1 cellular context compared by ENCODE assay signal in the genomic region with DNA sequence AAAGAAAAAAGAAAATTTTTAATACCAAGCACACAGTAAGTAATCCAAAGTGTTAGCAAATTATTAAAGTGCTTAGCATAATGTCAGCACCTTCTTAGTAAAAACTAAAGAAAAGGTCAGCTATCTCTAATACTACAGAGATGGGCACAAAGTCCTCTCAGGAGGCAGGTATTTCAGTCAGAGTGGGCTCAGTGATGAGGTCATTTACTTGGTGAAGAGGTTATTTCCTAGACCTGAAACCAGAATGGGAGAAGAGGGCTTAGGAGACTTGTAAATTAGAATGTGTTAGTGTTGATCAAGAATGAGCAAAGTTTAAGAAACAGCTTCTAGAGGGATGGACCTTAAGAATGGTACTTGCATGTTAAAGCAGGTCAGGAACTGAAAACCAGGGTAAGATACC.
A peak's percentile ranks its signal among the peaks of the same experiment; 100 is the strongest.
TF ChIP-seq lines count a peak whose summit lies in the region.

No MANE protein-coding gene starts in this region.

TF ChIP-seq in HEK293, 187 proteins besides CTCF, POLR2A, EP300 and RAD21:
- TF ChIP-seq, protein P1, sequence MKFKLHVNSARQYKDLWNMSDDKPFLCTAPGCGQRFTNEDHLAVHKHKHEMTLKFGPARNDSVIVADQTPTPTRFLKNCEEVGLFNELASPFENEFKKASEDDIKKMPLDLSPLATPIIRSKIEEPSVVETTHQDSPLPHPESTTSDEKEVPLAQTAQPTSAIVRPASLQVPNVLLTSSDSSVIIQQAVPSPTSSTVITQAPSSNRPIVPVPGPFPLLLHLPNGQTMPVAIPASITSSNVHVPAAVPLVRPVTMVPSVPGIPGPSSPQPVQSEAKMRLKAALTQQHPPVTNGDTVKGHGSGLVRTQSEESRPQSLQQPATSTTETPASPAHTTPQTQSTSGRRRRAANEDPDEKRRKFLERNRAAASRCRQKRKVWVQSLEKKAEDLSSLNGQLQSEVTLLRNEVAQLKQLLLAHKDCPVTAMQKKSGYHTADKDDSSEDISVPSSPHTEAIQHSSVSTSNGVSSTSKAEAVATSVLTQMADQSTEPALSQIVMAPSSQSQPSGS (tag by site-specific recombination; IDR thresholded peaks at IDR 0.05; ENCODE audit: low read depth), result peak; percentile 61; the same call in 1 of the 2 replicates
- TF ChIP-seq ZNF398 (tag by site-specific recombination; IDR thresholded peaks at IDR 0.05), result no peak
- TF ChIP-seq KLF10 (tag by site-specific recombination; IDR thresholded peaks at IDR 0.05), result no peak
- 0 out of 2 replicates have a peak, but pooled peaks have one; percentile 51 for TF ChIP-seq ZNF362 (tag by site-specific recombination; IDR thresholded peaks at IDR 0.05)
